Comparison of ENCODE assay signal across 8 cellular contexts in genomic region chr6:104705095-104705707, GRCh38.
DNase-seq lines count a peak whose midpoint lies in the region; ATAC-seq and TF ChIP-seq lines count a peak whose summit lies in the region.

No MANE protein-coding gene starts in this region.

- no peak for TF ChIP-seq CTCF in DOHH2 (IDR thresholded peaks at IDR 0.05; ENCODE audit: low read depth, low read length, poor library complexity, severe bottlenecking)
- TF ChIP-seq CTCF in psoas muscle (IDR thresholded peaks at IDR 0.05), result no peak

- no peaks in the 10 kb centered on the region for H4K20me1 ChIP-seq in DOHH2 (ENCODE audit: control insufficient read depth, insufficient read depth, low read depth, low read length)

- H3K9me2 ChIP-seq in DOHH2 (replicated peaks; ENCODE audit: control insufficient read depth, low read length), result no peaks in the 10 kb centered on the region

- no peaks in the 10 kb centered on the region for H3K36me3 ChIP-seq in DOHH2 (ENCODE audit: control insufficient read depth, low read length)
- H3K36me3 ChIP-seq in psoas muscle (ENCODE audit: insufficient read depth in 1 of 2, low read depth in 1 of 2), result no peaks in the 10 kb centered on the region

- peak overlapping the region; percentile 61 for H3K4me2 ChIP-seq in DOHH2 (ENCODE audit: low read length)

- peaks cover 4% of the 10 kb centered on the region for H3K9me3 Mint-ChIP-seq in activated naive CD8-positive, alpha-beta T cell (ENCODE audit: low read depth)

- peak overlapping the region; percentile 18 for H3K27ac Mint-ChIP-seq in activated naive CD8-positive, alpha-beta T cell

- ATAC-seq in psoas muscle, result no peak

- peaks cover 3% of the 10 kb centered on the region for H3K36me3 Mint-ChIP-seq in activated naive CD8-positive, alpha-beta T cell

- peak; percentile 76 for DNase-seq in NCI-H226
- no peak for DNase-seq in NCI-H2107 treated with DMSO at 0.1 percent for 48 hours (lab: John Stamatoyannopoulos, UW; ENCODE audit: unreplicated experiment)
- DNase-seq in NCI-H1092 (lab: John Stamatoyannopoulos, UW), result no peak
- no peak for DNase-seq in psoas muscle
- DNase-seq in DMS53 treated with DMSO at 0.1 percent for 48 hours (lab: John Stamatoyannopoulos, UW; ENCODE audit: unreplicated experiment), result no peak

- H3K27me3 Mint-ChIP-seq in activated naive CD8-positive, alpha-beta T cell, result no peaks in the 10 kb centered on the region

- H3K4me3 Mint-ChIP-seq in activated naive CD8-positive, alpha-beta T cell, result peak overlapping the region; percentile 73

- H3K27me3 ChIP-seq in DOHH2 (ENCODE audit: control insufficient read depth, low read length) (no peaks in the 10 kb centered on the region), layer of hippocampus (ENCODE audit: control insufficient read depth, insufficient read depth, low read length) (no peaks in the 10 kb centered on the region), psoas muscle (ENCODE audit: insufficient read depth in 3 of 3, low read length in 2 of 3) (no peaks in the 10 kb centered on the region)

- H3K9me3 ChIP-seq in DOHH2 (ENCODE audit: control insufficient read depth, insufficient read depth, low read length) (no peaks in the 10 kb centered on the region; the same call in 1 of the 2 replicates), psoas muscle (no peaks in the 10 kb centered on the region)

- H3K4me1 ChIP-seq in DOHH2 (ENCODE audit: control insufficient read depth, low read length), result peaks cover 20% of the 10 kb centered on the region
- H3K4me1 ChIP-seq in psoas muscle, result no peaks in the 10 kb centered on the region

- H3K27ac ChIP-seq in DOHH2 (ENCODE audit: low read depth, low read length) (no peak overlapping the region), layer of hippocampus (ENCODE audit: low read depth, low read length) (peak overlapping the region; percentile 12), psoas muscle (no peak overlapping the region)

- H3K79me2 ChIP-seq in DOHH2 (ENCODE audit: control insufficient read depth, low read length), result no peaks in the 10 kb centered on the region

- no peaks in the 10 kb centered on the region for H3F3A ChIP-seq in DOHH2 (ENCODE audit: control insufficient read depth, insufficient read depth)

- H3K4me3 ChIP-seq in DOHH2 (ENCODE audit: low read length) (peak overlapping the region; percentile 41), psoas muscle (no peak overlapping the region)

- intact Hi-C loops in psoas muscle (cut with DNase I), result no loop called here

- 39 to 46% (median 44%) methylated on average over 8 of the region's 8 CpGs for WGBS in psoas muscle, 3 donors

- H3K4me1 Mint-ChIP-seq in activated naive CD8-positive, alpha-beta T cell (ENCODE audit: low read depth), result peaks cover 36% of the 10 kb centered on the region
